ENCODE assay signal across 8 cellular contexts in the genomic region with DNA sequence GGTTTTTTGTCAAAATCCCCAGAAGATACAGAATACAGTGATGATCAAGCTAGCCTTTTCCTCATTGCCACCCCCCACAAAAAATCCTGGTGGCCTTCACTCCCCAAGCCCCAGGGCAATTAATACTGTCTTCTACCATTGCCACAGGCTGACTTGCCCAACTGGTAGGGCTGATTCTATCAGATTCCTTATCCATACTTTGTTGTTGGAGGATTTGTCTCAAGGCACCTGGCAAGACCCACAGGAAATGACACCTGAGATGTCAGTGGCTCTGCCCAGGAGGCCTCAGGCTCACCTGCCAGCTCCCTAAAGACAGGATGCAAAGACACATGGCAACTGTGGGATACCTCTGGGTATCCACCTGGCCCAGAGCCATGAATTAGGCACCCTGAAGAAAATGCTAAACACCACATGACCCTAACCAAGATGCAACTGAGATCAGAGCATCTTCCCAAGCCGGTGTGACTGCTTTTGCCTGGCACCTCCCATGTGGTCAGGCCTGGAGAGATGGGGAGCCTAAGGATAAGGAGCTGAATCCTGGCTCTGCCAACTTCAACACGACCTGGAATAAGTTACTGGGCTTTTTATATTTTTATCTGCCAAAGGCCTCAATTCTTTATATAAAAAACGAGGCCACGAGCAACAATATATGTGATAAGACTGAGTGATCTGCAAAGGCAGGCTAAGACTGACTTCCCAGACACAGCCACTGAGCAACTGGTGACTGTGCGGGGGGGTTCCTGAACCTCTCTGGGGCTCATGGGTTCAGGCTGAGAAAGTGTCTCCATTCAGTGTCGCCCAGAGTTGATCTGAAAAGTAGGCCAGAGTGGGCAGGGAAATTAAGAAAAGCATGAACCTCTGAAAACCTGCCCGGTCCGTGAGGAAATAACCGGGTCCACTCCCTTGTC. TPM values are rescaled to one million over a fixed set of nuclear protein-coding genes. Genes with fewer than 3 reads are reported as not detected.
DNase-seq lines count a peak whose midpoint lies in the region; ATAC-seq lines count a peak whose summit lies in the region.

No MANE protein-coding gene starts in this region.

- H3K27me3 ChIP-seq in esophagus (ENCODE audit: control insufficient read depth in 1 of 2, insufficient read depth in 2 of 2, low read length in 2 of 2), result no peaks in the 10 kb centered on the region
- H3K27me3 ChIP-seq in neuronal stem cell (ENCODE audit: control insufficient read depth in 3 of 3, insufficient read depth in 3 of 3, low read depth in 1 of 3, low read length in 3 of 3), result no peaks in the 10 kb centered on the region

- no peak overlapping the region for H2AK5ac ChIP-seq in neuronal stem cell (ENCODE audit: low read depth, low read length)

- H4K91ac ChIP-seq in neuronal stem cell (ENCODE audit: low read depth, low read length, poor library complexity), result no peak overlapping the region

- no peak overlapping the region for H2BK12ac ChIP-seq in neuronal stem cell (ENCODE audit: low read length)

- H2BK15ac ChIP-seq in neuronal stem cell (ENCODE audit: low read length), result no peak overlapping the region

- H3K4me1 ChIP-seq in esophagus (ENCODE audit: control insufficient read depth in 2 of 2, insufficient read depth in 2 of 2, low read length in 1 of 2) (peaks cover 4 to 7% of the 10 kb centered on the region in 2 donors), neuronal stem cell (ENCODE audit: control insufficient read depth in 2 of 2, insufficient read depth in 1 of 2, low read depth in 1 of 2, low read length in 2 of 2) (peaks cover 5 to 12% of the 10 kb centered on the region in 2 donors)

- H2BK5ac ChIP-seq in neuronal stem cell (ENCODE audit: low read length), result no peak overlapping the region

- H3K9ac ChIP-seq in neuronal stem cell (ENCODE audit: low read depth, low read length, poor library complexity), result peak overlapping the region; percentile 93

- H3K79me1 ChIP-seq in neuronal stem cell (ENCODE audit: low read depth, low read length), result no peaks in the 10 kb centered on the region

- H2AFZ ChIP-seq in neuronal stem cell (ENCODE audit: low read length), result peak overlapping the region; percentile 95

- 12 to 14% methylated on average over 9 of the region's 9 CpGs for WGBS in esophagus, 2 donors
- no CpG with 5 or more reads among the region's 9 CpGs for WGBS in neuronal stem cell (ENCODE audit: extremely low coverage in 2 of 2, insufficient read length in 2 of 2, insufficient replicate concordance in 1 of 2), 2 donors

- H3K36me3 ChIP-seq in esophagus (ENCODE audit: control insufficient read depth in 2 of 2, insufficient read depth in 2 of 2, low read length in 1 of 2), result peaks cover 3 to 4% of the 10 kb centered on the region in 2 donors
- H3K36me3 ChIP-seq in neuronal stem cell (replicated peaks in 1 of 2; ENCODE audit: control insufficient read depth in 2 of 2, insufficient read depth in 2 of 2, low read length in 2 of 2), result peaks cover 0 to 8% of the 10 kb centered on the region in 2 donors

- H3K27ac ChIP-seq in esophagus (ENCODE audit: low read depth in 2 of 2, low read length in 1 of 2) (peak overlapping the region; percentile 68 to 75), neuronal stem cell (replicated peaks; ENCODE audit: low read length) (no peak overlapping the region)

- no peak overlapping the region for H3K4ac ChIP-seq in neuronal stem cell (ENCODE audit: low read length)

- H2BK120ac ChIP-seq in neuronal stem cell (ENCODE audit: low read depth, low read length), result no peak overlapping the region

- H3K4me3 ChIP-seq in esophagus (ENCODE audit: low read depth in 1 of 2, low read length in 2 of 2) (peak overlapping the region; percentile 61 to 84), neuronal stem cell (ENCODE audit: low read length in 2 of 2) (peak overlapping the region; percentile 91)

- H3K18ac ChIP-seq in neuronal stem cell (ENCODE audit: low read length), result peak overlapping the region; percentile 68

- H3K9me3 ChIP-seq in esophagus (ENCODE audit: control insufficient read depth in 2 of 2, insufficient read depth in 1 of 2, low read depth in 1 of 2, low read length in 1 of 2) (no peaks in the 10 kb centered on the region), neuronal stem cell (replicated peaks in 1 of 2; ENCODE audit: control insufficient read depth in 2 of 2, insufficient read depth in 1 of 2, low read depth in 1 of 2, low read length in 2 of 2) (no peaks in the 10 kb centered on the region)

- H3K4me2 ChIP-seq in neuronal stem cell (ENCODE audit: insufficient read depth, low read length, poor library complexity, severe bottlenecking), result peak overlapping the region; percentile 95

- no peak overlapping the region for H3K23ac ChIP-seq in neuronal stem cell (ENCODE audit: low read depth, low read length, poor library complexity)

- no peak overlapping the region for H3K14ac ChIP-seq in neuronal stem cell (ENCODE audit: low read length)

- no peak overlapping the region for H4K8ac ChIP-seq in neuronal stem cell (ENCODE audit: low read depth, low read length)

- DNase-seq in DMS 273 (lab: John Stamatoyannopoulos, UW; ENCODE audit: unreplicated experiment) (peak; percentile 47), DMS 273 treated with DMSO at 0.1 percent for 48 hours (lab: John Stamatoyannopoulos, UW) (no peak), neuronal stem cell (ENCODE audit: low spot score) (no peak), DMS153 (lab: John Stamatoyannopoulos, UW) (no peak), NCI-H1694 (lab: John Stamatoyannopoulos, UW) (no peak)
- DNase-seq in activated CD4-positive, alpha-beta T cell treated with anti-CD3 and anti-CD28 coated beads, Interleukin-2, amount 50 U/mL, for 48 hours, result peak; percentile 34 to 38

- peak; percentile 26 for ATAC-seq in HG03354 (IDR thresholded peaks at IDR 0.05; ENCODE audit: poor library complexity, severe bottlenecking, unreplicated experiment)

RNA-seq across cellular contexts. Expression of gene ATOX1, which starts 0.9 kb away (rescaled TPM):
- 100 to 1,000 TPM in 1 of 2 donors, 10 to 100 TPM in 1; 77.3 to 108 TPM for polyA plus RNA-seq in esophagus
- 156 TPM for polyA plus RNA-seq in neuronal stem cell (2013, experiment 1 of 2)
- 162 TPM for polyA plus RNA-seq in neuronal stem cell (2013, experiment 2 of 2)

RNA-seq across cellular contexts. Expression of gene G3BP1, which starts 14.3 kb away (rescaled TPM):
- 10 to 100 TPM; 15.5 to 33.1 TPM for polyA plus RNA-seq in esophagus
- 94.4 TPM for polyA plus RNA-seq in neuronal stem cell (2013, experiment 1 of 2)
- 100 TPM for polyA plus RNA-seq in neuronal stem cell (2013, experiment 2 of 2)

Comparison
In these comparisons a context has a peak if more than half of its experiments do, and no peak if none do; other contexts are left out.
1. DNase-seq: peak in DMS 273 (single experiment) and activated CD4-positive, alpha-beta T cell treated with anti-CD3 and anti-CD28 coated beads, Interleukin-2, amount 50 U/mL, for 48 hours (2 of 2); none in DMS 273 treated with DMSO at 0.1 percent for 48 hours (single experiment), neuronal stem cell (single experiment), DMS153 (single experiment) and NCI-H1694 (single experiment).